Comparison of ENCODE assay signal across 15 cellular contexts in the genomic region with DNA sequence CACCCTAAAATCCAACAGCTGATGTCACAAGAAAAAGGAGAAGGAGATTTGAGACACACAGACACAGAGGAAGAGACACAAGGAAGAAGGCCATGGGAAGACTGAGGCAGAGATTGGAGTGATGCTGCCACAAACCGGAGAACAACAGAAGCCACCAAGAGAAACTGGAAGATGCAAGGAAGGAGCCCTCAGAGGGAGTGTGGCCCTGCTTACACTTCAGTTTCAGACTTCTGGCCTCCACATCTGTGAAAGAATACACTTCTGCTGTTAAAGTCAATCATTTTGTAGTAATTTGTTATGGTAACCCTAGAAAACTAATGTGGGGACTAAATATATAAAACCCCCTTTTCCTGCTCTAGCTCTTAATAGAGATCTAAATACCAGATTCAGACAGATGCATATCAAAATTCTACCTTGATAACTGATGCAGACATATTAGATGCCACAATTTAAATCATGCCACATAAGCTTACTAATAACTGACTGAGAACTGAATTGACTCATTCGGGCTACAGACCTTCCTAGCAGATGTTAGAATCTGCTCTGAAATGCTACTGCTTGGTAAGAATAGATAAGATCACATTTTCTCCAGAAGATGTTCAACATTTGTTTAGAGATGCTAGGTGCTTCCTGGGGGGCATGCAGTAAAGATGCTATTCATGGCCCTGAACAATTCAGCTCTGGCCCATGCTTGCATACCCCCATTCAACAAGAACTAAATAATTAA.
DNase-seq lines count a peak whose midpoint lies in the region; ATAC-seq and FAIRE-seq lines count a peak whose summit lies in the region.
"Had no signal": no experiment of that assay in that cellular context is flagged by ENCODE, and none has a peak within 500 bp of the region (broad histone marks: within the 10 kb centered on the region; RNA-seq: fewer than 3 reads in every experiment).

No MANE protein-coding gene starts in this region.

- ATAC-seq in activated naive CD4-positive, alpha-beta T cell treated with anti-CD3 and anti-CD28 coated beads, Interleukin-2, amount 50 U/mL, for 72 hours, result peak; percentile 35 to 82
- ATAC-seq in activated naive CD8-positive, alpha-beta T cell treated with anti-CD3 and anti-CD28 coated beads, Interleukin-2, amount 10 ng/mL, durations not matched to agents 7 days and 5 days (ENCODE audit: low read depth), result no peak
- ATAC-seq: HepG2 had no signal

- H3K27ac ChIP-seq in substantia nigra (ENCODE audit: low read depth, low read length, poor library complexity, severe bottlenecking), result no peak overlapping the region
- H3K27ac ChIP-seq: KMS-11, Peyer's patch had no signal

- intact Hi-C loops in activated CD4-positive, alpha-beta memory T cell treated with anti-CD3 and anti-CD28 coated beads for 36 hours (cut with micrococcal nuclease), result loop anchor here (1.0 kb wide), 2 partner anchors 14 to 18 kb away; no protein-coding TSS in a partner anchor

- peaks cover 64% of the 10 kb centered on the region for H3K4me1 Mint-ChIP-seq in activated CD4-positive, alpha-beta memory T cell treated with anti-CD3 and anti-CD28 coated beads for 36 hours (ENCODE audit: low read depth)
- H3K4me1 Mint-ChIP-seq in activated naive CD8-positive, alpha-beta T cell treated with anti-CD3 and anti-CD28 coated beads, Interleukin-2, amount 10 ng/mL, durations not matched to agents 7 days and 5 days, result peaks cover 46% of the 10 kb centered on the region

- H3K36me3 Mint-ChIP-seq in activated naive CD4-positive, alpha-beta T cell treated with anti-CD3 and anti-CD28 coated beads, Interleukin-2, amount 50 U/mL, for 72 hours, result peaks cover 5 to 34% of the 10 kb centered on the region in 2 donors
- H3K36me3 Mint-ChIP-seq in activated CD4-positive, alpha-beta memory T cell treated with anti-CD3 and anti-CD28 coated beads for 36 hours, result no peaks in the 10 kb centered on the region
- peaks cover 8% of the 10 kb centered on the region for H3K36me3 Mint-ChIP-seq in activated naive CD8-positive, alpha-beta T cell treated with anti-CD3 and anti-CD28 coated beads, Interleukin-2, amount 10 ng/mL, durations not matched to agents 7 days and 5 days

- DNase-seq in activated naive CD4-positive, alpha-beta T cell treated with anti-CD3 and anti-CD28 coated beads, Interleukin-2, amount 50 U/mL, for 72 hours (ENCODE audit: low spot score in 2 of 2), result no peak
- DNase-seq in activated naive CD4-positive, alpha-beta T cell (lab: John Stamatoyannopoulos, UW), result no peak
- no peak for DNase-seq in activated CD4-positive, alpha-beta memory T cell treated with anti-CD3 and anti-CD28 coated beads for 36 hours
- DNase-seq in activated naive CD8-positive, alpha-beta T cell treated with anti-CD3 and anti-CD28 coated beads, Interleukin-2, amount 10 ng/mL, durations not matched to agents 7 days and 5 days, result no peak
- DNase-seq in urothelium cell line (ENCODE audit: low spot score), result no peak
- DNase-seq in effector CD4-positive, alpha-beta T cell, result no peak
- DNase-seq in substantia nigra (lab: John Stamatoyannopoulos, UW), result no peak
- DNase-seq: DMS 273 treated with DMSO at 0.1 percent for 48 hours, NCI-H1092, NCI-H187, Right ventricle myocardium superior had no signal

- CTCF ChIA-PET in activated CD4-positive, alpha-beta memory T cell treated with anti-CD3 and anti-CD28 coated beads for 36 hours (lab: Charles Lee), result interaction anchor here (0.7 to 2.9 kb wide), 7 partner anchors 9 to 116 kb away, joined by 3 to 9 read pairs (median 3); no protein-coding TSS in a partner anchor

- H3K4me3 Mint-ChIP-seq in activated CD4-positive, alpha-beta memory T cell treated with anti-CD3 and anti-CD28 coated beads for 36 hours, result no peak overlapping the region
- no peak overlapping the region for H3K4me3 Mint-ChIP-seq in activated naive CD8-positive, alpha-beta T cell treated with anti-CD3 and anti-CD28 coated beads, Interleukin-2, amount 10 ng/mL, durations not matched to agents 7 days and 5 days

- H3K9me3 Mint-ChIP-seq in activated naive CD4-positive, alpha-beta T cell treated with anti-CD3 and anti-CD28 coated beads, Interleukin-2, amount 50 U/mL, for 72 hours, result peaks cover 0 to 8% of the 10 kb centered on the region in 2 donors
- no peaks in the 10 kb centered on the region for H3K9me3 Mint-ChIP-seq in activated CD4-positive, alpha-beta memory T cell treated with anti-CD3 and anti-CD28 coated beads for 36 hours
- peaks cover 7% of the 10 kb centered on the region for H3K9me3 Mint-ChIP-seq in activated naive CD8-positive, alpha-beta T cell treated with anti-CD3 and anti-CD28 coated beads, Interleukin-2, amount 10 ng/mL, durations not matched to agents 7 days and 5 days

- FAIRE-seq in urothelium cell line (lab: Jason Lieb, UNC), result peak; percentile 42
- FAIRE-seq: H1, HepG2 had no signal

- H3K27ac Mint-ChIP-seq in activated naive CD4-positive, alpha-beta T cell treated with anti-CD3 and anti-CD28 coated beads, Interleukin-2, amount 50 U/mL, for 72 hours, result peak overlapping the region in 1 of 2 donors; percentile 88
- peak overlapping the region; percentile 87 for H3K27ac Mint-ChIP-seq in activated CD4-positive, alpha-beta memory T cell treated with anti-CD3 and anti-CD28 coated beads for 36 hours
- H3K27ac Mint-ChIP-seq in activated naive CD8-positive, alpha-beta T cell treated with anti-CD3 and anti-CD28 coated beads, Interleukin-2, amount 10 ng/mL, durations not matched to agents 7 days and 5 days, result peak overlapping the region; percentile 11

- no peaks in the 10 kb centered on the region for H3K27me3 Mint-ChIP-seq in activated CD4-positive, alpha-beta memory T cell treated with anti-CD3 and anti-CD28 coated beads for 36 hours
- no peaks in the 10 kb centered on the region for H3K27me3 Mint-ChIP-seq in activated naive CD8-positive, alpha-beta T cell treated with anti-CD3 and anti-CD28 coated beads, Interleukin-2, amount 10 ng/mL, durations not matched to agents 7 days and 5 days

- POLR2A ChIA-PET in activated CD4-positive, alpha-beta memory T cell treated with anti-CD3 and anti-CD28 coated beads for 36 hours (lab: Charles Lee), result interaction anchor here (0.9 to 1.8 kb wide), 4 partner anchors 14 to 116 kb away, joined by 3 to 8 read pairs (median 4); no protein-coding TSS in a partner anchor
- POLR2A ChIA-PET in activated naive CD8-positive, alpha-beta T cell treated with anti-CD3 and anti-CD28 coated beads, Interleukin-2, amount 10 ng/mL, durations not matched to agents 7 days and 5 days (lab: Charles Lee), result interaction anchor here (0.6 to 1.8 kb wide), 2 partner anchors 109 to 122 kb away, joined by 4 to 8 read pairs; no protein-coding TSS in a partner anchor
